ENCODE assay signal across 8 cellular contexts in the genomic region with DNA sequence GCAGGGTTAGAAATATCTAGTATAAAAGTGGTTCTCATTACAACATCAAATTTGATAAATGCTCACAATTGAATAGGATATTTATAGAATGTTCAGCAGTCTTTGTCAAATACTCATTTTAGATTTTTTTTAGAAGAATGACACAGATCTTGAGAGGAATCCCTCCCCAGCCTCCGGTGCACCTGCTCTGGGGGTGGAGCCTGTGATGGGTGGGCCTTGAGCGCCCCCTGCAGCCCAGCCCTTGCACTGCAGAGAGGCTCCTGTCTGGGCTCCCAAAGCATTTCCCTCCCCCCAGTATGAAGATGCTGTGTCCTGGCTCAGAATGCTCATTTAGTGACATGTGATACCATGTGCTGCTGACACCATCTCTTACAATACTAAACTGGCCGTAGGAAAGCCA.
DNase-seq lines count a peak whose midpoint lies in the region; ATAC-seq and TF ChIP-seq lines count a peak whose summit lies in the region.

No MANE protein-coding gene starts in this region.

- ATAC-seq in mucosa of descending colon (no peak), GM21737 (IDR thresholded peaks at IDR 0.05; ENCODE audit: unreplicated experiment) (no peak), esophagus mucosa (no peak)

- H3K4me1 ChIP-seq in BE2C (no peaks in the 10 kb centered on the region), mucosa of descending colon (ENCODE audit: low read depth) (no peaks in the 10 kb centered on the region)

- H3K9me3 ChIP-seq in BE2C (no peaks in the 10 kb centered on the region), mucosa of descending colon (no peaks in the 10 kb centered on the region)

- H3K27me3 ChIP-seq in BE2C, result no peaks in the 10 kb centered on the region

- peak; percentile 42 for TF ChIP-seq CTCF in BE2C (IDR thresholded peaks at IDR 0.05; ENCODE audit: low read depth, low read length)
- TF ChIP-seq CTCF in LNCAP (IDR thresholded peaks at IDR 0.05), result peak; percentile 77
- no peak for TF ChIP-seq CTCF in mucosa of descending colon (IDR thresholded peaks at IDR 0.05)

- DNase-seq in BE2C (no peak), mucosa of descending colon (peak in 2 of 3 donors; percentile 14 to 27), DMS153 treated with DMSO at 0.1 percent for 48 hours (lab: John Stamatoyannopoulos, UW; ENCODE audit: unreplicated experiment) (no peak), SHP77 (lab: John Stamatoyannopoulos, UW) (no peak)
- DNase-seq in activated CD8-positive, alpha-beta memory T cell treated with anti-CD3 and anti-CD28 coated beads for 48 hours (ENCODE audit: low read depth in 2 of 3, low spot score in 2 of 3), result peak; percentile 14 to 35 (median 24)

- intact Hi-C loops in mucosa of descending colon (cut with DNase I, micrococcal nuclease), result no loop called here

- H3K4me3 ChIP-seq in BE2C (ENCODE audit: low read depth, low read length) (no peak overlapping the region), mucosa of descending colon (no peak overlapping the region)

- H3K36me3 ChIP-seq in BE2C (no peaks in the 10 kb centered on the region), mucosa of descending colon (ENCODE audit: low read depth) (no peaks in the 10 kb centered on the region)

Comparison
In these comparisons a context has a peak if more than half of its experiments do, and no peak if none do; other contexts are left out.
1. DNase-seq: peak in activated CD8-positive, alpha-beta memory T cell treated with anti-CD3 and anti-CD28 coated beads for 48 hours (3 of 3) and mucosa of descending colon (2 of 3); none in BE2C (single experiment), DMS153 treated with DMSO at 0.1 percent for 48 hours (single experiment) and SHP77 (0 of 2).